ENCODE assay signal across 22 cellular contexts in the genomic region with DNA sequence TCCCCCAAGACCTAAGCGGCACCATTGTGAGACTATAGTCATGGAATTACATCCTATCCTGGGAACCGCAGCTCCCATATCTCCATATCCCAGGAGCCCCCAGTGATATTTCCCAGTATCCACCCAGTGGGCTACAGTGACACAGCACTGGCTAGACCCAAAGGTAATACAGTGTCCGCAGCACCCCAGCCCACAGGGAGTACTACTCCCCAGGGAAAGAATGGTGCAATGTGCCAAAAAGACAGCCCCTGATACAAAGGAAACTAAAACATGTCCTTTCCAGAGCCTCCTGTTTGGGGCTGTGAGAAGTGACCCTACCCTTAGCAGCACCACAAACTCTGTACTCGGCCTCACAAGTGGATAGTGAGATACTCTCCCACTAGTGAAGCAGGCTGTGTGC. TPM values are rescaled to one million over a fixed set of nuclear protein-coding genes. Genes with fewer than 3 reads are reported as not detected.
A peak's percentile ranks its signal among the peaks of the same experiment; 100 is the strongest.
DNase-seq lines count a peak whose midpoint lies in the region; TF ChIP-seq lines count a peak whose summit lies in the region.
"Had no signal": no experiment of that assay in that cellular context is flagged by ENCODE, and none has a peak within 500 bp of the region (broad histone marks: within the 10 kb centered on the region; RNA-seq: fewer than 3 reads in every experiment).

No MANE protein-coding gene starts in this region.

- H3K23ac ChIP-seq in mesenchymal stem cell (ENCODE audit: low read length in 2 of 2), result no peak overlapping the region

- H3K9me3 Mint-ChIP-seq in CD8-positive, alpha-beta memory T cell, result peaks cover 0 to 12% (median 8%) of the 10 kb centered on the region in 5 donors

- peaks cover 6 to 22% (median 12%) of the 10 kb centered on the region in 3 donors for H3K36me3 Mint-ChIP-seq in CD8-positive, alpha-beta memory T cell

- H3K4ac ChIP-seq in mesenchymal stem cell (ENCODE audit: low read depth in 1 of 2, low read length in 2 of 2), result peak overlapping the region; percentile 8 to 76

- no peak overlapping the region for H3K4me3 Mint-ChIP-seq in CD8-positive, alpha-beta memory T cell
- H3K4me3 Mint-ChIP-seq: CD4-positive, alpha-beta memory T cell; HFFc6 had no signal

- H3K36me3 ChIP-seq in BLaER1 treated with 17β-estradiol and CSF1 and Interleukin-3, amounts not matched to agents 10 nM and 100 nM, result no peaks in the 10 kb centered on the region
- no peaks in the 10 kb centered on the region for H3K36me3 ChIP-seq in mesenchymal stem cell (ENCODE audit: control insufficient read depth in 1 of 2, insufficient read depth in 2 of 2, low read depth in 1 of 2, low read length in 2 of 2)
- no peaks in the 10 kb centered on the region for H3K36me3 ChIP-seq in skeletal muscle tissue (ENCODE audit: control insufficient read depth in 3 of 3, insufficient read depth in 3 of 3, low read length in 3 of 3)
- H3K36me3 ChIP-seq in CD8-positive, alpha-beta memory T cell (ENCODE audit: insufficient read depth, low read length), result no peaks in the 10 kb centered on the region
- H3K36me3 ChIP-seq: BLaER1, HAP-1, MG63, Peyer's patch had no signal

- H3K18ac ChIP-seq in mesenchymal stem cell (ENCODE audit: low read depth in 1 of 2, low read length in 2 of 2), result peak overlapping the region; percentile 23 to 35

- H3K79me1 ChIP-seq in mesenchymal stem cell (replicated peaks; ENCODE audit: low read length, poor library complexity, severe bottlenecking), result no peaks in the 10 kb centered on the region

- no peak for TF ChIP-seq CTCF in NB4 (IDR thresholded peaks at IDR 0.05; ENCODE audit: low read depth, low read length)

- H3K4me3 ChIP-seq in BLaER1 treated with 17β-estradiol and CSF1 and Interleukin-3, amounts not matched to agents 10 nM and 100 nM, result peak overlapping the region in 2 of 10 experiments; percentile 2 to 26; a peak in 1 of 20 replicates
- no peak overlapping the region for H3K4me3 ChIP-seq in NB4 (ENCODE audit: low read depth, low read length)
- H3K4me3 ChIP-seq in mesenchymal stem cell (ENCODE audit: insufficient read depth in 1 of 2, low read depth in 1 of 2, low read length in 2 of 2), result no peak overlapping the region
- H3K4me3 ChIP-seq in skeletal muscle tissue (ENCODE audit: low read length in 3 of 3), result no peak overlapping the region
- no peak overlapping the region for H3K4me3 ChIP-seq in CD8-positive, alpha-beta memory T cell (ENCODE audit: low read length)
- H3K4me3 ChIP-seq: BLaER1, GM23248, HAP-1, MG63, Peyer's patch had no signal

- peak overlapping the region; percentile 85 for H4K8ac ChIP-seq in mesenchymal stem cell (ENCODE audit: low read length)

- H2BK12ac ChIP-seq in mesenchymal stem cell (ENCODE audit: low read length in 2 of 2), result peak overlapping the region; percentile 12 to 88

- no peak overlapping the region for H2AK5ac ChIP-seq in mesenchymal stem cell (ENCODE audit: low read length, severe bottlenecking)

- H3K4me1 Mint-ChIP-seq in CD8-positive, alpha-beta memory T cell, result peaks cover 12 to 31% (median 27%) of the 10 kb centered on the region in 3 donors

- H3K27ac ChIP-seq in BLaER1 treated with 17β-estradiol and CSF1 and Interleukin-3, amounts not matched to agents 10 nM and 100 nM, result peak overlapping the region in 10 of 11 experiments; percentile 42 to 94 (median 86); a peak in 19 of 22 replicates
- H3K27ac ChIP-seq in mesenchymal stem cell (ENCODE audit: low read length, poor library complexity, severe bottlenecking) (no peak overlapping the region), skeletal muscle tissue (ENCODE audit: low read depth, low read length) (peak overlapping the region; percentile 87)
- no peak overlapping the region for H3K27ac ChIP-seq in CD8-positive, alpha-beta memory T cell (ENCODE audit: low read depth, low read length)
- H3K27ac ChIP-seq: BLaER1 had no signal

- peaks cover 30 to 76% (median 59%) of the 10 kb centered on the region in 10 experiments for H3K4me1 ChIP-seq in BLaER1 treated with 17β-estradiol and CSF1 and Interleukin-3, amounts not matched to agents 10 nM and 100 nM
- H3K4me1 ChIP-seq in mesenchymal stem cell (ENCODE audit: control insufficient read depth, insufficient read depth, low read depth, low read length), result peaks cover 3% of the 10 kb centered on the region
- H3K4me1 ChIP-seq in skeletal muscle tissue (ENCODE audit: control insufficient read depth in 3 of 3, insufficient read depth in 3 of 3, low read length in 3 of 3), result peaks cover 30 to 51% (median 32%) of the 10 kb centered on the region in 3 donors
- H3K4me1 ChIP-seq in CD8-positive, alpha-beta memory T cell (ENCODE audit: insufficient read depth, low read length), result peaks cover 9% of the 10 kb centered on the region

- 100% methylated on average over 4 of the region's 4 CpGs for WGBS in mesenchymal stem cell

- H3K9ac ChIP-seq in BLaER1 treated with 17β-estradiol and CSF1 and Interleukin-3, amounts not matched to agents 10 nM and 100 nM, result peak overlapping the region in 6 of 11 experiments; percentile 59 to 76 (median 68); a peak in 10 of 22 replicates
- no peak overlapping the region for H3K9ac ChIP-seq in mesenchymal stem cell (ENCODE audit: low read length)
- H3K9ac ChIP-seq in skeletal muscle tissue (ENCODE audit: low read depth in 1 of 3, low read length in 3 of 3), result no peak overlapping the region
- H3K9ac ChIP-seq: BLaER1, GM23248 had no signal

- H3K14ac ChIP-seq in mesenchymal stem cell (ENCODE audit: low read length in 2 of 2), result no peak overlapping the region

- no peak overlapping the region for H2AFZ ChIP-seq in mesenchymal stem cell (ENCODE audit: low read depth, low read length)
- H2AFZ ChIP-seq: GM23248 had no signal

- peak overlapping the region; percentile 45 for H2BK120ac ChIP-seq in mesenchymal stem cell (ENCODE audit: low read depth, low read length)

- H4K20me1 ChIP-seq in BLaER1 treated with 17β-estradiol and CSF1 and Interleukin-3, amounts not matched to agents 10 nM and 100 nM, result no peaks in the 10 kb centered on the region
- H4K20me1 ChIP-seq: BLaER1 had no signal

- H3K4me2 ChIP-seq in BLaER1 treated with 17β-estradiol and CSF1 and Interleukin-3, amounts not matched to agents 10 nM and 100 nM, result peak overlapping the region in 9 of 11 experiments; percentile 61 to 88 (median 76); a peak in 17 of 22 replicates
- no peak overlapping the region for H3K4me2 ChIP-seq in mesenchymal stem cell (ENCODE audit: low read length, poor library complexity, severe bottlenecking)
- H3K4me2 ChIP-seq: BLaER1 had no signal

- H2BK15ac ChIP-seq in mesenchymal stem cell (ENCODE audit: low read depth, poor library complexity, severe bottlenecking), result peak overlapping the region; percentile 30

- no peak overlapping the region for H3K27ac Mint-ChIP-seq in CD8-positive, alpha-beta memory T cell
- H3K27ac Mint-ChIP-seq: CD4-positive, alpha-beta memory T cell had no signal

- no peaks in the 10 kb centered on the region for H3K27me3 ChIP-seq in BLaER1 treated with 17β-estradiol and CSF1 and Interleukin-3, amounts not matched to agents 10 nM and 100 nM
- H3K27me3 ChIP-seq in mesenchymal stem cell (ENCODE audit: control insufficient read depth in 1 of 2, insufficient read depth in 1 of 2, low read length in 2 of 2) (no peaks in the 10 kb centered on the region), skeletal muscle tissue (ENCODE audit: control insufficient read depth in 3 of 3, insufficient read depth in 3 of 3, low read length in 3 of 3) (no peaks in the 10 kb centered on the region)
- H3K27me3 ChIP-seq in CD8-positive, alpha-beta memory T cell (ENCODE audit: insufficient read depth, low read length, poor library complexity, severe bottlenecking), result no peaks in the 10 kb centered on the region
- H3K27me3 ChIP-seq: BLaER1, MG63, Peyer's patch had no signal

- peaks cover 10 to 47% (median 32%) of the 10 kb centered on the region in 11 experiments for H3K9me3 ChIP-seq in BLaER1 treated with 17β-estradiol and CSF1 and Interleukin-3, amounts not matched to agents 10 nM and 100 nM (replicated peaks in 1 of 11)
- H3K9me3 ChIP-seq in mesenchymal stem cell (ENCODE audit: control insufficient read depth, low read length) (no peaks in the 10 kb centered on the region), skeletal muscle tissue (ENCODE audit: control insufficient read depth in 3 of 3, low read length in 3 of 3) (no peaks in the 10 kb centered on the region)
- no peaks in the 10 kb centered on the region for H3K9me3 ChIP-seq in CD8-positive, alpha-beta memory T cell (ENCODE audit: low read length)
- H3K9me3 ChIP-seq: Caco-2, HAP-1, Peyer's patch had no signal

- H2BK5ac ChIP-seq in mesenchymal stem cell (ENCODE audit: low read depth, low read length, poor library complexity, severe bottlenecking), result no peak overlapping the region

- DNase-seq in NB4 (ENCODE audit: low read depth) (peak; percentile 70), mesenchymal stem cell (no peak), foreskin melanocyte (no peak), OCI-M1 (lab: John Stamatoyannopoulos, UW) (no peak), germinal center (ENCODE audit: low spot score) (no peak)
- no peak for DNase-seq in CD8-positive, alpha-beta memory T cell
- DNase-seq: Caco-2; CD4-positive, alpha-beta memory T cell; GM23248; HFFc6; KG1; MG63; NCI-H1694; NCI-H2029 treated with DMSO at 0.1 percent for 48 hours; NCI-H446 treated with DMSO at 0.1 percent for 48 hours; NCI-H526 treated with DMSO at 0.1 percent for 48 hours; Peyer's patch; SHP77 treated with DMSO at 0.1 percent for 48 hours had no signal

- peaks cover 3 to 7% of the 10 kb centered on the region in 2 donors for H3K27me3 Mint-ChIP-seq in CD8-positive, alpha-beta memory T cell
- H3K27me3 Mint-ChIP-seq: CD4-positive, alpha-beta memory T cell had no signal

- H4K91ac ChIP-seq in mesenchymal stem cell (ENCODE audit: low read length), result peak overlapping the region; percentile 73

- POLR2A ChIA-PET in CD8-positive, alpha-beta memory T cell (lab: Charles Lee), result no interaction called here

- CTCF ChIA-PET in CD8-positive, alpha-beta memory T cell (lab: Charles Lee), result no interaction called here

- TF ChIP-seq POLR2A in NB4 (IDR thresholded peaks at IDR 0.05; ENCODE audit: extremely low read depth, insufficient read length), result no peak

RNA-seq across cellular contexts. Expression of gene IFIT2, which starts 4.5 kb away (rescaled TPM):
- 4.6 TPM for polyA plus RNA-seq in mesenchymal stem cell (2013, experiment 1 of 2)
- polyA plus RNA-seq in mesenchymal stem cell (2013, experiment 2 of 2), result 4.7 TPM
- total RNA-seq in skeletal muscle tissue, result 6.8 TPM
- total RNA-seq in CD8-positive, alpha-beta memory T cell, result 1 to 10 TPM; 1.3 to 1.5 TPM
- 7.1 TPM for polyA plus RNA-seq in CD8-positive, alpha-beta memory T cell

RNA-seq across cellular contexts. Expression of gene IFIT3, which starts 30.4 kb away (rescaled TPM):
- polyA plus RNA-seq in mesenchymal stem cell (2013, experiment 1 of 2), result 29.1 TPM
- 30.3 TPM for polyA plus RNA-seq in mesenchymal stem cell (2013, experiment 2 of 2)
- total RNA-seq in skeletal muscle tissue, result 12.0 TPM
- total RNA-seq in CD8-positive, alpha-beta memory T cell, result under 1 TPM; 0.35 to 0.63 TPM
- 3.7 TPM for polyA plus RNA-seq in CD8-positive, alpha-beta memory T cell

RNA-seq across cellular contexts. Expression of gene LIPA, which starts 45.8 kb away (rescaled TPM):
- 180 TPM for polyA plus RNA-seq in mesenchymal stem cell (2013, experiment 1 of 2)
- polyA plus RNA-seq in mesenchymal stem cell (2013, experiment 2 of 2), result 188 TPM
- total RNA-seq in skeletal muscle tissue, result 50.1 TPM
- total RNA-seq in CD8-positive, alpha-beta memory T cell, result 10 to 100 TPM; 22.9 to 23.9 TPM
- polyA plus RNA-seq in CD8-positive, alpha-beta memory T cell, result 98.0 TPM

Comparison
In these comparisons a context has a peak if more than half of its experiments do, and no peak if none do; other contexts are left out.
1. H3K27ac ChIP-seq: peak in BLaER1 treated with 17β-estradiol and CSF1 and Interleukin-3, amounts not matched to agents 10 nM and 100 nM (10 of 11) and skeletal muscle tissue (single experiment); none in mesenchymal stem cell (single experiment) and CD8-positive, alpha-beta memory T cell (single experiment).
2. H3K9ac ChIP-seq: peak in BLaER1 treated with 17β-estradiol and CSF1 and Interleukin-3, amounts not matched to agents 10 nM and 100 nM (6 of 11); none in mesenchymal stem cell (single experiment) and skeletal muscle tissue (0 of 3).